ENCODE assay signal across 20 cellular contexts in genomic region chr3:16936233-16936632, GRCh38. TPM values are rescaled to one million over a fixed set of nuclear protein-coding genes. Genes with fewer than 3 reads are reported as not detected.
DNase-seq lines count a peak whose midpoint lies in the region; ATAC-seq lines count a peak whose summit lies in the region.
"Had no signal": no experiment of that assay in that cellular context is flagged by ENCODE, and none has a peak within 500 bp of the region (broad histone marks: within the 10 kb centered on the region; RNA-seq: fewer than 3 reads in every experiment).

No MANE protein-coding gene starts in this region.

- peak overlapping the region in 1 of 11 experiments; percentile 41; a peak in 3 of 22 replicates for H3K27ac ChIP-seq in BLaER1 treated with 17β-estradiol and CSF1 and Interleukin-3, amounts not matched to agents 10 nM and 100 nM
- H3K27ac ChIP-seq in GM23248 = no peak overlapping the region
- H3K27ac ChIP-seq: body of pancreas, esophagus muscularis mucosa, stomach, uterus had no signal

- H3K27me3 ChIP-seq in BLaER1 treated with 17β-estradiol and CSF1 and Interleukin-3, amounts not matched to agents 10 nM and 100 nM = no peaks in the 10 kb centered on the region
- H3K27me3 ChIP-seq in GM23248 (replicated peaks; ENCODE audit: insufficient read depth) = no peaks in the 10 kb centered on the region
- H3K27me3 ChIP-seq: body of pancreas, esophagus muscularis mucosa, stomach, uterus had no signal

- H3K9me2 ChIP-seq in GM23248 (ENCODE audit: insufficient read depth) = no peaks in the 10 kb centered on the region

- POLR2A ChIA-PET in T-cell (lab: Charles Lee) = interaction anchor here in 1 of 2 donors (0.7 kb wide), 1 partner anchor 631 kb away, joined by 4 read pairs; no protein-coding TSS in a partner anchor

- DNase-seq in GDM1 (lab: John Stamatoyannopoulos, UW) = peak; percentile 26
- DNase-seq in T-cell = peak in 28 of 34 experiments; percentile 1 to 39 (median 16)
- DNase-seq in effector memory CD8-positive, alpha-beta T cell = no peak
- no peak for DNase-seq in globus pallidus (ENCODE audit: low spot score)
- DNase-seq in NCI-H1694 (lab: John Stamatoyannopoulos, UW) = no peak
- no peak for DNase-seq in GM23248
- DNase-seq: activated CD4-positive, alpha-beta T cell treated with anti-CD3 and anti-CD28 coated beads, Interleukin-2, amount 50 U/mL, for 1 hour; dermis blood vessel endothelial cell; KG1; midbrain; NCI-H1694 treated with DMSO at 0.1 percent for 48 hours; stomach; T-helper 1 cell; uterus had no signal

- H3K4me3 Mint-ChIP-seq in T-cell = peak overlapping the region; percentile 34 to 58 (median 54)
- H3K4me3 Mint-ChIP-seq in effector memory CD8-positive, alpha-beta T cell = peak overlapping the region; percentile 50 to 73

- peaks cover 0 to 87% (median 22%) of the 10 kb centered on the region in 11 experiments; a peak in 14 of 22 replicates for H4K20me1 ChIP-seq in BLaER1 treated with 17β-estradiol and CSF1 and Interleukin-3, amounts not matched to agents 10 nM and 100 nM
- no peaks in the 10 kb centered on the region for H4K20me1 ChIP-seq in GM23248 (ENCODE audit: insufficient read depth)

- in situ Hi-C loops in GM23248 (cut with MboI) = no loop called here

- H3K9me3 Mint-ChIP-seq in T-cell = no peaks in the 10 kb centered on the region
- no peaks in the 10 kb centered on the region for H3K9me3 Mint-ChIP-seq in effector memory CD8-positive, alpha-beta T cell
- H3K9me3 Mint-ChIP-seq: activated T-helper 2 cell treated with anti-CD3 and anti-CD28 coated beads, Interferon-gamma antibody, Interleukin-2, Interleukin-4, amounts not matched to agents 10 μg/mL and 5 μg/mL and 100 μg/mL, durations not matched to agents 14 hours and 24 hours and 36 hours had no signal

- peak overlapping the region; percentile 80 to 84 for H3K27ac Mint-ChIP-seq in T-cell
- peak overlapping the region; percentile 69 to 83 for H3K27ac Mint-ChIP-seq in effector memory CD8-positive, alpha-beta T cell
- H3K27ac Mint-ChIP-seq: activated T-helper 2 cell treated with anti-CD3 and anti-CD28 coated beads, Interferon-gamma antibody, Interleukin-2, Interleukin-4, amounts not matched to agents 10 μg/mL and 5 μg/mL and 100 μg/mL, durations not matched to agents 14 hours and 24 hours and 36 hours had no signal

- H3K4me1 ChIP-seq in BLaER1 treated with 17β-estradiol and CSF1 and Interleukin-3, amounts not matched to agents 10 nM and 100 nM = peaks cover 22 to 56% (median 37%) of the 10 kb centered on the region in 10 experiments
- peaks cover 8% of the 10 kb centered on the region for H3K4me1 ChIP-seq in GM23248 (ENCODE audit: insufficient read depth)
- H3K4me1 ChIP-seq: uterus had no signal

- WGBS in GM23248 (ENCODE audit: low coverage in 1 of 2, low lambda C conversion rate in 2 of 2, missing lambda C conversion rate in 2 of 2), 2 experiments = 95 to 96% methylated on average over 2 of the region's 2 CpGs

- no peaks in the 10 kb centered on the region for H3K27me3 Mint-ChIP-seq in T-cell
- H3K27me3 Mint-ChIP-seq in effector memory CD8-positive, alpha-beta T cell = no peaks in the 10 kb centered on the region

- H3K36me3 ChIP-seq in BLaER1 treated with 17β-estradiol and CSF1 and Interleukin-3, amounts not matched to agents 10 nM and 100 nM = peaks cover 3 to 15% (median 7%) of the 10 kb centered on the region in 11 experiments; a peak in 13 of 22 replicates
- no peaks in the 10 kb centered on the region for H3K36me3 ChIP-seq in GM23248 (ENCODE audit: low read depth)
- H3K36me3 ChIP-seq: esophagus muscularis mucosa, HAP-1, stomach, uterus had no signal

- H3F3A ChIP-seq in GM23248 (ENCODE audit: insufficient read depth) = no peaks in the 10 kb centered on the region

- CTCF ChIA-PET in T-cell (lab: Charles Lee) = no interaction called here

- H3K4me2 ChIP-seq in BLaER1 treated with 17β-estradiol and CSF1 and Interleukin-3, amounts not matched to agents 10 nM and 100 nM = peak overlapping the region; percentile 47 to 88 (median 78); a peak in 21 of 22 replicates
- H3K4me2 ChIP-seq in GM23248 (ENCODE audit: unreplicated experiment) = no peak overlapping the region

- peaks cover 96 to 99% (median 98%) of the 10 kb centered on the region in 3 donors for H3K4me1 Mint-ChIP-seq in T-cell
- H3K4me1 Mint-ChIP-seq in effector memory CD8-positive, alpha-beta T cell (ENCODE audit: low read depth in 2 of 2) = peaks cover 53 to 87% of the 10 kb centered on the region in 2 donors

- no peaks in the 10 kb centered on the region for H3K79me2 ChIP-seq in GM23248 (ENCODE audit: insufficient read depth)

- no peak overlapping the region for H3K9ac ChIP-seq in BLaER1 treated with 17β-estradiol and CSF1 and Interleukin-3, amounts not matched to agents 10 nM and 100 nM
- no peak overlapping the region for H3K9ac ChIP-seq in GM23248

- no peak overlapping the region for H3K4me3 ChIP-seq in BLaER1 treated with 17β-estradiol and CSF1 and Interleukin-3, amounts not matched to agents 10 nM and 100 nM
- H3K4me3 ChIP-seq in GM23248 = no peak overlapping the region
- H3K4me3 ChIP-seq: body of pancreas, esophagus muscularis mucosa, HAP-1, stomach, uterus had no signal

- peaks cover 26% of the 10 kb centered on the region for H3K36me3 Mint-ChIP-seq in T-cell
- peaks cover 11% of the 10 kb centered on the region for H3K36me3 Mint-ChIP-seq in effector memory CD8-positive, alpha-beta T cell (ENCODE audit: insufficient read depth)

- ATAC-seq in T-cell (replicated peaks in 1 of 4) (peak; percentile 48 to 90 (median 80)), HG03175 (IDR thresholded peaks at IDR 0.05; ENCODE audit: unreplicated experiment) (no peak)
- peak; percentile 85 for ATAC-seq in effector memory CD8-positive, alpha-beta T cell (replicated peaks)
- ATAC-seq: body of pancreas had no signal

- no peak overlapping the region for H2AFZ ChIP-seq in GM23248

- H3K9me3 ChIP-seq in BLaER1 treated with 17β-estradiol and CSF1 and Interleukin-3, amounts not matched to agents 10 nM and 100 nM (replicated peaks in 1 of 11) = peaks cover 5 to 11% (median 9%) of the 10 kb centered on the region in 11 experiments; a peak in 11 of 22 replicates
- no peaks in the 10 kb centered on the region for H3K9me3 ChIP-seq in GM23248 (ENCODE audit: low read depth)
- H3K9me3 ChIP-seq: body of pancreas, esophagus muscularis mucosa, HAP-1, stomach, uterus had no signal

RNA-seq across cellular contexts. Expression of gene PLCL2, which starts 51.5 kb away (rescaled TPM):
- total RNA-seq in T-cell = 10 to 100 TPM; 53.4 to 68.1 (median 60.9) TPM
- 3.7 and 5.1 TPM in 2 replicates for total RNA-seq in GM23248 (2014; rRNA removed; shearing (Covaris generic))
- polyA plus RNA-seq in GM23248 (2016; fragmentation: Nextera tagmentation; extraction: Ambion mirVana) = 1.4 TPM in 2 replicates

Comparison
In these comparisons a context has a peak if more than half of its experiments do, and no peak if none do; other contexts are left out.
1. DNase-seq: peak in GDM1 (single experiment) and T-cell (28 of 34); none in effector memory CD8-positive, alpha-beta T cell (0 of 3), globus pallidus (single experiment), NCI-H1694 (single experiment) and GM23248 (single experiment).